In the genomic region with DNA sequence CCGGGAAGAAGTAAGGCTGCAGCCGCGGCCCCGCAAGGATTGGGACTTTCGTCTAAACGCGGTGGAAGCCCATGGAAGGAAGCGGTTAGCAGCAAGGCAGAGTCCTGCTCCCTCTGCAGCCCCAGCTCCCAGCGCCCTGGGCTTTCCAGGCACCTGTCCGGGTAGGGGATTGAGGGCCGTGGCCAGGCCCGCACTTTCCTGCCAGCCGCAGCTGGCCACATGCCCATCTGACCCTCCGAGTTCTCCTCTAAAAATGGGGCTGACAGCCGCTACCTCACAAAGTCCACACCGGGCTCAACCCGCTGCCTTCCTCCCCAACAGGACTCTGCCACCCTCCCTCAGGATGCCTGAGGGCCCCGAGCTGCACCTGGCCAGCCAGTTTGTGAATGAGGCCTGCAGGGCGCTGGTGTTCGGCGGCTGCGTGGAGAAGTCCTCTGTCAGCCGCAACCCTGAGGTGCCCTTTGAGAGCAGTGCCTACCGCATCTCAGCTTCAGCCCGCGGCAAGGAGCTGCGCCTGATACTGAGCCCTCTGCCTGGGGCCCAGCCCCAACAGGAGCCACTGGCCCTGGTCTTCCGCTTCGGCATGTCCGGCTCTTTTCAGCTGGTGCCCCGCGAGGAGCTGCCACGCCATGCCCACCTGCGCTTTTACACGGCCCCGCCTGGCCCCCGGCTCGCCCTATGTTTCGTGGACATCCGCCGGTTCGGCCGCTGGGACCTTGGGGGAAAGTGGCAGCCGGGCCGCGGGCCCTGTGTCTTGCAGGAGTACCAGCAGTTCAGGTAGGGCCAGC, we compare ENCODE assay signal across 8 cellular contexts. TPM values are rescaled to one million over a fixed set of nuclear protein-coding genes. Genes with fewer than 3 reads are reported as not detected.
DNase-seq lines count a peak whose midpoint lies in the region; ATAC-seq and TF ChIP-seq lines count a peak whose summit lies in the region.

No MANE protein-coding gene starts in this region.

- H3K9me3 ChIP-seq in HCT116 (ENCODE audit: control insufficient read depth in 1 of 2, insufficient read depth in 1 of 2, low read depth in 1 of 2, low read length in 2 of 2) (no peaks in the 10 kb centered on the region), left lung (no peaks in the 10 kb centered on the region), thoracic aorta (no peaks in the 10 kb centered on the region)

- H4K20me1 ChIP-seq in HCT116 (ENCODE audit: insufficient read depth), result no peaks in the 10 kb centered on the region

- H3K4me1 ChIP-seq in HCT116 (ENCODE audit: control insufficient read depth in 1 of 2, insufficient read depth in 2 of 2, low read length in 2 of 2), result peaks cover 6 to 15% of the 10 kb centered on the region in 2 experiments; a peak in 3 of 4 replicates
- peaks cover 11 to 54% of the 10 kb centered on the region in 2 donors for H3K4me1 ChIP-seq in left lung
- peaks cover 6 to 23% of the 10 kb centered on the region in 2 donors for H3K4me1 ChIP-seq in thoracic aorta (ENCODE audit: control insufficient read depth in 1 of 2, low read depth in 2 of 2)

- H3K9me3 Mint-ChIP-seq in MCF 10A (ENCODE audit: unreplicated experiment), result no peaks in the 10 kb centered on the region

- intact Hi-C loops in HCT116 (cut with micrococcal nuclease), result no loop called here
- intact Hi-C loops in MCF 10A (cut with micrococcal nuclease), result no loop called here
- intact Hi-C loops in left lung (cut with DNase I), result no loop called here

- H3K36me3 ChIP-seq in HCT116 (ENCODE audit: control insufficient read depth in 1 of 2, insufficient read depth in 2 of 2, low read length in 2 of 2) (no peaks in the 10 kb centered on the region), left lung (no peaks in the 10 kb centered on the region), thoracic aorta (no peaks in the 10 kb centered on the region)

- DNase-seq in 8988T (peak; percentile 17), HCT116 (ENCODE audit: low read depth, low spot score) (no peak), MCF 10A (ENCODE audit: unreplicated experiment) (no peak), left lung (peak in 1 of 2 donors; percentile 80), thoracic aorta (ENCODE audit: low spot score) (no peak), AG20443 (ENCODE audit: low spot score) (no peak)

- no peak for TF ChIP-seq RAD21 in HCT116 (IDR thresholded peaks at IDR 0.05; ENCODE audit: low read depth)

- TF ChIP-seq CTCF in HCT116 (IDR thresholded peaks at IDR 0.05 in 2 of 3, conservative IDR thresholded peaks at IDR 0.05 in 1 of 3; ENCODE audit: borderline replicate concordance in 1 of 3, insufficient read depth in 1 of 3, low read depth in 2 of 3, low read length in 2 of 3) (no peak), MCF 10A (IDR thresholded peaks at IDR 0.05; ENCODE audit: unreplicated experiment) (no peak), left lung (IDR thresholded peaks at IDR 0.05) (no peak), thoracic aorta (IDR thresholded peaks at IDR 0.05) (no peak)

- H3K27me3 ChIP-seq in HCT116 (ENCODE audit: insufficient read depth, low read length) (no peaks in the 10 kb centered on the region), left lung (peaks cover 0 to 37% of the 10 kb centered on the region in 2 donors), thoracic aorta (replicated peaks; ENCODE audit: insufficient read depth) (no peaks in the 10 kb centered on the region)

- peak overlapping the region; percentile 93 for H3K4me2 ChIP-seq in HCT116 (ENCODE audit: low read length)

- peak overlapping the region; percentile 86 for H3K4me3 Mint-ChIP-seq in MCF 10A (ENCODE audit: unreplicated experiment)

- peaks cover 21% of the 10 kb centered on the region for H3K36me3 Mint-ChIP-seq in MCF 10A (ENCODE audit: insufficient read depth, unreplicated experiment)

- no peaks in the 10 kb centered on the region for H3K27me3 Mint-ChIP-seq in MCF 10A (ENCODE audit: insufficient read depth, unreplicated experiment)

- H3K79me2 ChIP-seq in HCT116 (ENCODE audit: insufficient read depth, low read length), result no peaks in the 10 kb centered on the region

- H3K27ac Mint-ChIP-seq in MCF 10A (ENCODE audit: low read depth, unreplicated experiment), result no peak overlapping the region

- POLR2A ChIA-PET in HCT116 (lab: Charles Lee) (no interaction called here), MCF 10A (lab: Yijun Ruan, JAX) (interaction anchor here (0.7 to 3.8 kb wide), 5 partner anchors 11 to 966 kb away, joined by 3 to 30 read pairs (median 6); a partner anchor contains a TSS)

- CTCF ChIA-PET in HCT116 (lab: Charles Lee) (no interaction called here), MCF 10A (lab: Yijun Ruan, JAX) (interaction anchor here (0.6 to 2.2 kb wide), 3 partner anchors 19 to 336 kb away, joined by 3 to 8 read pairs (median 3); no protein-coding TSS in a partner anchor)

- H3K27ac ChIP-seq in HCT116 (ENCODE audit: low read depth, low read length), result peak overlapping the region; percentile 85; the same call in 1 of the 2 replicates
- H3K27ac ChIP-seq in left lung, result peak overlapping the region in 1 of 2 donors; percentile 71
- peak overlapping the region in 1 of 2 donors; percentile 50 for H3K27ac ChIP-seq in thoracic aorta

- peak overlapping the region; percentile 81 for H3K9ac ChIP-seq in HCT116 (ENCODE audit: low read length)

- TF ChIP-seq POLR2A in HCT116 (IDR thresholded peaks at IDR 0.05; ENCODE audit: borderline replicate concordance, extremely low read depth, insufficient read depth, insufficient read length), result no peak

- H3K4me3 ChIP-seq in HCT116 (replicated peaks in 1 of 2; ENCODE audit: low read depth in 1 of 2, low read length in 2 of 2), result peak overlapping the region; percentile 78 to 87
- H3K4me3 ChIP-seq in left lung, result peak overlapping the region; percentile 74 to 97
- H3K4me3 ChIP-seq in thoracic aorta, result peak overlapping the region; percentile 90

- RAD21 ChIA-PET in HCT116 (lab: Charles Lee; ENCODE audit: low non-redundant PET in 1 of 2, low total read pairs in 2 of 2, uncharacterized antibody in 2 of 2, unreplicated experiment in 2 of 2), result no interaction called here

- ATAC-seq in HCT116, result peak; percentile 1; the same call in 1 of the 2 replicates
- ATAC-seq in left lung, result peak; percentile 10
- no peak for ATAC-seq in thoracic aorta (ENCODE audit: insufficient number of reproducible peaks, low FRiP score, low read depth)
- ATAC-seq in GM18519 (IDR thresholded peaks at IDR 0.05; ENCODE audit: low FRiP score, unreplicated experiment), result no peak
- no peak for ATAC-seq in GM19467 (IDR thresholded peaks at IDR 0.05; ENCODE audit: unreplicated experiment)

- no peaks in the 10 kb centered on the region for H3K9me2 ChIP-seq in HCT116 (ENCODE audit: insufficient read depth)

- no TSS peak for BruUV-seq in HCT116 (replicated peaks; lab: Mats Ljungman, UMichigan)
- no TSS peak for BruUV-seq in MCF 10A (replicated peaks; lab: Mats Ljungman, UMichigan)

- peaks cover 5% of the 10 kb centered on the region for H3K4me1 Mint-ChIP-seq in MCF 10A (ENCODE audit: insufficient read depth, unreplicated experiment)

- H2AFZ ChIP-seq in HCT116 (ENCODE audit: low read depth, low read length, poor library complexity, severe bottlenecking), result no peak overlapping the region

TF ChIP-seq in HCT116, 20 proteins besides CTCF, POLR2A, EP300 and RAD21:
- TF ChIP-seq ZNF274 (IDR thresholded peaks at IDR 0.05; ENCODE audit: low read depth, low read length) (no peak), TCF7L2 (IDR thresholded peaks at IDR 0.05; ENCODE audit: borderline replicate concordance, extremely low read depth, insufficient read depth, insufficient read length) (no peak), POLR2AphosphoS5 (IDR thresholded peaks at IDR 0.05; ENCODE audit: low read depth, low read length) (0 out of 2 replicates have a peak, but pooled peaks have one; percentile 6)

RNA-seq across cellular contexts. Expression of a gene that starts 1.9 kb away (rescaled TPM):
- total RNA-seq in HCT116 (2021; ENCODE audit: unreplicated experiment) (41.4 TPM), MCF 10A (2022) (6.6 and 9.5 TPM in 2 replicates), left lung (10 to 100 TPM; 31.3 to 34.0 TPM), thoracic aorta (10 to 100 TPM; 47.8 to 62.3 TPM)
- 27.2 and 37.5 TPM in 2 replicates for polyA plus RNA-seq in HCT116 (2012)

RNA-seq across cellular contexts. Expression of a gene that starts 12.9 kb away (rescaled TPM):
- 141 TPM for total RNA-seq in HCT116 (2021; ENCODE audit: unreplicated experiment)
- polyA plus RNA-seq in HCT116 (2012), result 94.6 and 113 TPM in 2 replicates
- 43.9 and 47.3 TPM in 2 replicates for total RNA-seq in MCF 10A (2022)
- total RNA-seq in left lung, result 10 to 100 TPM; 71.4 to 72.9 TPM
- 10 to 100 TPM; 57.6 to 71.2 TPM for total RNA-seq in thoracic aorta

RNA-seq across cellular contexts. Expression of a gene that starts 19.6 kb away (rescaled TPM):
- total RNA-seq in HCT116 (2021; ENCODE audit: unreplicated experiment) (118 TPM), MCF 10A (2022) (163 and 165 TPM in 2 replicates), left lung (100 to 1,000 TPM; 145 to 211 TPM), thoracic aorta (100 to 1,000 TPM; 394 to 471 TPM)
- 87.8 and 98.6 TPM in 2 replicates for polyA plus RNA-seq in HCT116 (2012)

Comparison
In these comparisons a context has a peak if more than half of its experiments do, and no peak if none do; other contexts are left out.
1. ATAC-seq: peak in HCT116 (single experiment) and left lung (single experiment); none in thoracic aorta (single experiment), GM18519 (single experiment) and GM19467 (single experiment).
2. Peak in every context shown above with its lines, with median percentiles within 50 percentile points of each other: H3K4me3 ChIP-seq.